Comparison of ENCODE assay signal across 8 cellular contexts in genomic region chr16:25031132-25031440, GRCh38. TPM values are rescaled to one million over a fixed set of nuclear protein-coding genes. Genes with fewer than 3 reads are reported as not detected.
A peak's percentile ranks its signal among the peaks of the same experiment; 100 is the strongest.
DNase-seq lines count a peak whose midpoint lies in the region; ATAC-seq and TF ChIP-seq lines count a peak whose summit lies in the region.

No MANE protein-coding gene starts in this region.

- H3K27ac ChIP-seq in HEK293 (ENCODE audit: extremely low read depth, low read depth, low read length), result no peak overlapping the region

- peaks cover 35% of the 10 kb centered on the region for H3K4me1 Mint-ChIP-seq in CD14-positive monocyte
- peaks cover 28% of the 10 kb centered on the region for H3K4me1 Mint-ChIP-seq in activated naive CD8-positive, alpha-beta T cell treated with anti-CD3 and anti-CD28 coated beads, Interleukin-2, amount 10 ng/mL, durations not matched to agents 7 days and 5 days

- no peaks in the 10 kb centered on the region for H3K9me3 ChIP-seq in HEK293 (ENCODE audit: control insufficient read depth, insufficient read depth, low read depth, low read length)
- H3K9me3 ChIP-seq in mucosa of stomach (ENCODE audit: control insufficient read depth, low read length), result no peaks in the 10 kb centered on the region

- CTCF ChIA-PET in HEK293 (lab: Yijun Ruan, JAX), result interaction anchor here (1.0 kb wide), 1 partner anchor 18 kb away, joined by 4 read pairs; no protein-coding TSS in a partner anchor

- H3K36me3 ChIP-seq in HEK293 (ENCODE audit: control insufficient read depth in 2 of 2, insufficient read depth in 1 of 2, low read length in 2 of 2) (no peaks in the 10 kb centered on the region), mucosa of stomach (ENCODE audit: control insufficient read depth, insufficient read depth, low read length) (no peaks in the 10 kb centered on the region)

- peak overlapping the region in 6 of 7 donors; percentile 58 to 85 (median 72) for H3K27ac Mint-ChIP-seq in CD14-positive monocyte
- H3K27ac Mint-ChIP-seq in activated naive CD8-positive, alpha-beta T cell treated with anti-CD3 and anti-CD28 coated beads, Interleukin-2, amount 10 ng/mL, durations not matched to agents 7 days and 5 days, result peak overlapping the region; percentile 95

- H3K9ac ChIP-seq in mucosa of stomach (ENCODE audit: low read length), result peak overlapping the region; percentile 66

- TF ChIP-seq CTCF in CD14-positive monocyte (IDR thresholded peaks at IDR 0.05) (no peak), HEK293 (tag by site-specific recombination; IDR thresholded peaks at IDR 0.05) (no peak)

- H3K4me1 ChIP-seq in HEK293 (ENCODE audit: control insufficient read depth, insufficient read depth, low read length) (0 out of 2 replicates have a peak, but pooled peaks cover 3% of the 10 kb centered on the region), mucosa of stomach (ENCODE audit: control insufficient read depth, insufficient read depth, low read length) (peaks cover 7% of the 10 kb centered on the region)

- no peaks in the 10 kb centered on the region for H3K36me3 Mint-ChIP-seq in CD14-positive monocyte
- no peaks in the 10 kb centered on the region for H3K36me3 Mint-ChIP-seq in activated naive CD8-positive, alpha-beta T cell treated with anti-CD3 and anti-CD28 coated beads, Interleukin-2, amount 10 ng/mL, durations not matched to agents 7 days and 5 days

- H3K27me3 Mint-ChIP-seq in CD14-positive monocyte (ENCODE audit: low read depth in 3 of 3), result peaks cover 0 to 2% (median 0%) of the 10 kb centered on the region in 3 donors
- H3K27me3 Mint-ChIP-seq in activated naive CD8-positive, alpha-beta T cell treated with anti-CD3 and anti-CD28 coated beads, Interleukin-2, amount 10 ng/mL, durations not matched to agents 7 days and 5 days, result no peaks in the 10 kb centered on the region

- POLR2A ChIA-PET in HEK293 (lab: Yijun Ruan, JAX), result interaction anchor here (0.5 to 2.6 kb wide), 5 partner anchors 16 to 94 kb away, joined by 3 to 13 read pairs (median 3); partner anchors contain the start of gene ARHGAP17
- POLR2A ChIA-PET in activated naive CD8-positive, alpha-beta T cell treated with anti-CD3 and anti-CD28 coated beads, Interleukin-2, amount 10 ng/mL, durations not matched to agents 7 days and 5 days (lab: Charles Lee), result interaction anchor here (0.6 to 6.0 kb wide), 11 partner anchors 9 to 316 kb away, joined by 3 to 63 read pairs (median 7); partner anchors contain the start of genes ARHGAP17 and LCMT1

- no peak overlapping the region for H3K4me3 ChIP-seq in HEK293 (ENCODE audit: low read depth, low read length)
- peak overlapping the region; percentile 66 for H3K4me3 ChIP-seq in mucosa of stomach (ENCODE audit: low read length)

- H3K27me3 ChIP-seq in mucosa of stomach (ENCODE audit: control insufficient read depth, insufficient read depth, low read length), result no peaks in the 10 kb centered on the region

- peaks cover 0 to 2% (median 0%) of the 10 kb centered on the region in 7 donors for H3K9me3 Mint-ChIP-seq in CD14-positive monocyte
- no peaks in the 10 kb centered on the region for H3K9me3 Mint-ChIP-seq in activated naive CD8-positive, alpha-beta T cell treated with anti-CD3 and anti-CD28 coated beads, Interleukin-2, amount 10 ng/mL, durations not matched to agents 7 days and 5 days

- peak overlapping the region; percentile 62 to 88 for H3K4me3 Mint-ChIP-seq in CD14-positive monocyte
- H3K4me3 Mint-ChIP-seq in activated naive CD8-positive, alpha-beta T cell treated with anti-CD3 and anti-CD28 coated beads, Interleukin-2, amount 10 ng/mL, durations not matched to agents 7 days and 5 days, result peak overlapping the region; percentile 96

- DNase-seq in CD14-positive monocyte (ENCODE audit: low spot score), result no peak
- no peak for DNase-seq in activated naive CD8-positive, alpha-beta T cell treated with anti-CD3 and anti-CD28 coated beads, Interleukin-2, amount 10 ng/mL, durations not matched to agents 7 days and 5 days

- ATAC-seq in activated naive CD8-positive, alpha-beta T cell treated with anti-CD3 and anti-CD28 coated beads, Interleukin-2, amount 10 ng/mL, durations not matched to agents 7 days and 5 days (ENCODE audit: low read depth), result no peak
- ATAC-seq in HG02798 (IDR thresholded peaks at IDR 0.05; ENCODE audit: poor library complexity, unreplicated experiment) (no peak), HG02884 (IDR thresholded peaks at IDR 0.05; ENCODE audit: unreplicated experiment) (no peak), HG03442 (IDR thresholded peaks at IDR 0.05; ENCODE audit: unreplicated experiment) (no peak), HG03521 (IDR thresholded peaks at IDR 0.05; ENCODE audit: unreplicated experiment) (no peak)

- intact Hi-C loops in CD14-positive monocyte (cut with micrococcal nuclease), result loop anchor here in 1 of 2 donors (2.0 to 5.0 kb wide), 3 partner anchors 16 to 76 kb away; partner anchors contain the start of gene ARHGAP17

TF ChIP-seq in HEK293, 187 proteins besides CTCF, POLR2A, EP300 and RAD21:
- TF ChIP-seq HOXD13 (CRISPR knock-in tag; IDR thresholded peaks at IDR 0.05; ENCODE audit: borderline replicate concordance) (no peak), ZBTB17 (tag by site-specific recombination; IDR thresholded peaks at IDR 0.05) (peak; percentile 75)
TF ChIP-seq in HEK293: peak in this region for 1.

RNA-seq across cellular contexts. Expression of gene ARHGAP17, which starts 15.9 kb away (rescaled TPM):
- polyA plus RNA-seq in CD14-positive monocyte, result 10 to 100 TPM; 26.5 to 38.4 TPM
- total RNA-seq in activated naive CD8-positive, alpha-beta T cell treated with anti-CD3 and anti-CD28 coated beads, Interleukin-2, amount 10 ng/mL, durations not matched to agents 7 days and 5 days, result 10 to 100 TPM; 72.9 to 85.4 TPM
